22 cellular contexts compared by ENCODE assay signal in genomic region chr12:3991798-3992580, GRCh38.
DNase-seq lines count a peak whose midpoint lies in the region; ATAC-seq and TF ChIP-seq lines count a peak whose summit lies in the region.
"Had no signal": no experiment of that assay in that cellular context is flagged by ENCODE, and none has a peak within 500 bp of the region (broad histone marks: within the 10 kb centered on the region; RNA-seq: fewer than 3 reads in every experiment).

No MANE protein-coding gene starts in this region.

- H3K27me3 Mint-ChIP-seq in activated CD4-positive, alpha-beta T cell treated with anti-CD3 and anti-CD28 coated beads, Interleukin-2, amount 10 ng/mL, durations not matched to agents 7 days and 5 days, result peaks cover 3% of the 10 kb centered on the region
- peaks cover 31 to 34% of the 10 kb centered on the region in 2 donors for H3K27me3 Mint-ChIP-seq in effector memory CD8-positive, alpha-beta T cell

- H3K23ac ChIP-seq in trophoblast cell (ENCODE audit: low read length), result no peak overlapping the region

- H3K27me3 ChIP-seq in right lobe of liver (no peaks in the 10 kb centered on the region), trophoblast cell (ENCODE audit: insufficient read depth, low read length) (no peaks in the 10 kb centered on the region)

- peak overlapping the region; percentile 39 for H2BK120ac ChIP-seq in trophoblast cell (ENCODE audit: insufficient read depth, low read length, poor library complexity)

- H3K4me2 ChIP-seq in trophoblast cell (ENCODE audit: low read length), result no peak overlapping the region
- H3K4me2 ChIP-seq: A549 had no signal

- no peak overlapping the region for H4K8ac ChIP-seq in trophoblast cell (ENCODE audit: low read depth, low read length)

- peak in 1 of 4 donors; percentile 12 for TF ChIP-seq CTCF in right lobe of liver (IDR thresholded peaks at IDR 0.05)

- peaks cover 7% of the 10 kb centered on the region for H3K79me2 ChIP-seq in trophoblast cell (ENCODE audit: control insufficient read depth, insufficient read depth, low read length, poor library complexity)

- CTCF ChIA-PET in activated CD4-positive, alpha-beta T cell treated with anti-CD3 and anti-CD28 coated beads, Interleukin-2, amount 10 ng/mL, durations not matched to agents 7 days and 5 days (lab: Charles Lee), result interaction anchor here (1.0 to 4.4 kb wide), 6 partner anchors 9 to 285 kb away, joined by 3 to 31 read pairs (median 8); no protein-coding TSS in a partner anchor

- H3K14ac ChIP-seq in trophoblast cell (ENCODE audit: low read length), result peak overlapping the region; percentile 22

- POLR2A ChIA-PET in activated CD4-positive, alpha-beta T cell treated with anti-CD3 and anti-CD28 coated beads, Interleukin-2, amount 10 ng/mL, durations not matched to agents 7 days and 5 days (lab: Charles Lee), result interaction anchor here (0.6 kb wide), 1 partner anchor 655 kb away, joined by 3 read pairs; no protein-coding TSS in a partner anchor

- H3K4me1 ChIP-seq in right lobe of liver (peaks cover 0 to 15% (median 6%) of the 10 kb centered on the region in 4 donors), trophoblast cell (ENCODE audit: control insufficient read depth in 1 of 2, insufficient read depth in 2 of 2, low read length in 2 of 2) (peaks cover 21 to 29% of the 10 kb centered on the region in 2 experiments)
- H3K4me1 ChIP-seq: A549 had no signal

- no peak for TF ChIP-seq POLR2A in right lobe of liver (IDR thresholded peaks at IDR 0.05)

- peak overlapping the region; percentile 59 for H4K91ac ChIP-seq in trophoblast cell (ENCODE audit: low read depth, low read length)

- H2AK5ac ChIP-seq in trophoblast cell (ENCODE audit: low read length), result no peak overlapping the region

- peaks cover 29% of the 10 kb centered on the region for H3K4me1 Mint-ChIP-seq in activated CD4-positive, alpha-beta T cell treated with anti-CD3 and anti-CD28 coated beads, Interleukin-2, amount 10 ng/mL, durations not matched to agents 7 days and 5 days
- peaks cover 5 to 12% of the 10 kb centered on the region in 2 donors for H3K4me1 Mint-ChIP-seq in effector memory CD8-positive, alpha-beta T cell (ENCODE audit: low read depth in 2 of 2)

- H3K27ac ChIP-seq in right lobe of liver (no peak overlapping the region), trophoblast cell (ENCODE audit: low read depth, low read length) (no peak overlapping the region)
- H3K27ac ChIP-seq: 22Rv1, A549, C4-2B had no signal

- 20% methylated on average over 9 of the region's 11 CpGs for WGBS in right lobe of liver (ENCODE audit: insufficient coverage, low coverage, low lambda C conversion rate, missing lambda C conversion rate)
- WGBS in trophoblast cell (ENCODE audit: extremely low coverage, insufficient coverage, insufficient read length), result no CpG with 5 or more reads among the region's 11 CpGs

- peak overlapping the region; percentile 47 for H3K27ac Mint-ChIP-seq in activated CD4-positive, alpha-beta T cell treated with anti-CD3 and anti-CD28 coated beads, Interleukin-2, amount 10 ng/mL, durations not matched to agents 7 days and 5 days
- no peak overlapping the region for H3K27ac Mint-ChIP-seq in effector memory CD8-positive, alpha-beta T cell
- H3K27ac Mint-ChIP-seq: HFFc6 had no signal

- no peaks in the 10 kb centered on the region for H3K9me3 ChIP-seq in right lobe of liver
- H3K9me3 ChIP-seq in trophoblast cell (ENCODE audit: insufficient read depth, low read depth, low read length), result peaks cover 2% of the 10 kb centered on the region
- H3K9me3 ChIP-seq: A549 had no signal

- H2AFZ ChIP-seq in trophoblast cell (ENCODE audit: insufficient read depth, low read length, poor library complexity), result no peak overlapping the region

- no peak overlapping the region for H3K4me3 ChIP-seq in right lobe of liver
- no peak overlapping the region for H3K4me3 ChIP-seq in trophoblast cell (ENCODE audit: low read depth, low read length)
- H3K4me3 ChIP-seq: A549, GM12878 had no signal

- peak overlapping the region; percentile 47 for H2BK5ac ChIP-seq in trophoblast cell (ENCODE audit: low read depth, low read length, poor library complexity)

- H3K18ac ChIP-seq in trophoblast cell (ENCODE audit: low read length), result peak overlapping the region; percentile 30

- no peak for DNase-seq in activated CD4-positive, alpha-beta T cell treated with anti-CD3 and anti-CD28 coated beads, Interleukin-2, amount 10 ng/mL, durations not matched to agents 7 days and 5 days
- no peak for DNase-seq in activated CD4-positive, alpha-beta T cell treated with anti-CD3 and anti-CD28 coated beads for 4 hours
- peak; percentile 48 for DNase-seq in islet precursor cell
- no peak for DNase-seq in right lobe of liver
- DNase-seq in trophoblast cell, result no peak
- DNase-seq in COLO668 (lab: John Stamatoyannopoulos, UW; ENCODE audit: unreplicated experiment), result no peak
- DNase-seq in effector memory CD8-positive, alpha-beta T cell, result no peak
- DNase-seq: AML-193; CD4-positive, alpha-beta memory T cell; DMS 273 treated with DMSO at 0.1 percent for 48 hours; DMS53; DND-41; EL; GOT3; H7; HFFc6 had no signal

- H3K9ac ChIP-seq in trophoblast cell (ENCODE audit: low read length), result no peak overlapping the region

- H3K79me1 ChIP-seq in trophoblast cell (ENCODE audit: low read length), result peaks cover 60% of the 10 kb centered on the region

- H3K36me3 ChIP-seq in right lobe of liver, result no peaks in the 10 kb centered on the region
- H3K36me3 ChIP-seq in trophoblast cell (ENCODE audit: control insufficient read depth in 1 of 2, insufficient read depth in 2 of 2, low read length in 2 of 2), result no peaks in the 10 kb centered on the region

- intact Hi-C loops in right lobe of liver (cut with DNase I), result loop anchor here in 1 of 2 donors (10.0 kb wide), 1 partner anchor 283 kb away; the partner anchor contains the start of gene CCND2

- H2BK12ac ChIP-seq in trophoblast cell (ENCODE audit: low read length), result peak overlapping the region; percentile 52

- H3K4me3 Mint-ChIP-seq in activated CD4-positive, alpha-beta T cell treated with anti-CD3 and anti-CD28 coated beads, Interleukin-2, amount 10 ng/mL, durations not matched to agents 7 days and 5 days, result no peak overlapping the region
- H3K4me3 Mint-ChIP-seq in effector memory CD8-positive, alpha-beta T cell, result no peak overlapping the region
- H3K4me3 Mint-ChIP-seq: CD4-positive, alpha-beta memory T cell; HFFc6 had no signal

- H3K4ac ChIP-seq in trophoblast cell (ENCODE audit: low read depth, low read length), result peak overlapping the region; percentile 31

- peaks cover 2% of the 10 kb centered on the region for H3K9me3 Mint-ChIP-seq in activated CD4-positive, alpha-beta T cell treated with anti-CD3 and anti-CD28 coated beads, Interleukin-2, amount 10 ng/mL, durations not matched to agents 7 days and 5 days
- H3K9me3 Mint-ChIP-seq in effector memory CD8-positive, alpha-beta T cell, result no peaks in the 10 kb centered on the region
- H3K9me3 Mint-ChIP-seq: HFFc6 had no signal

- H3K36me3 Mint-ChIP-seq in activated CD4-positive, alpha-beta T cell treated with anti-CD3 and anti-CD28 coated beads, Interleukin-2, amount 10 ng/mL, durations not matched to agents 7 days and 5 days (ENCODE audit: low read depth), result no peaks in the 10 kb centered on the region
- H3K36me3 Mint-ChIP-seq in effector memory CD8-positive, alpha-beta T cell (ENCODE audit: insufficient read depth), result peaks cover 9% of the 10 kb centered on the region
- H3K36me3 Mint-ChIP-seq: CD4-positive, alpha-beta memory T cell had no signal

- H4K12ac ChIP-seq in trophoblast cell (ENCODE audit: low read depth, low read length), result no peak overlapping the region

- ATAC-seq in right lobe of liver, result peak; percentile 56 to 82 (median 71)
- no peak for ATAC-seq in effector memory CD8-positive, alpha-beta T cell (replicated peaks)
- ATAC-seq in HG03039 (IDR thresholded peaks at IDR 0.05; ENCODE audit: unreplicated experiment), result no peak
- ATAC-seq: A549, GM12878, HCT116 had no signal

Comparison
In these comparisons a context has a peak if more than half of its experiments do, and no peak if none do; other contexts are left out.
1. ATAC-seq: peak in right lobe of liver (4 of 4); none in effector memory CD8-positive, alpha-beta T cell (single experiment) and HG03039 (single experiment).